Comparison of ENCODE assay signal across 1 cellular context in the genomic region with DNA sequence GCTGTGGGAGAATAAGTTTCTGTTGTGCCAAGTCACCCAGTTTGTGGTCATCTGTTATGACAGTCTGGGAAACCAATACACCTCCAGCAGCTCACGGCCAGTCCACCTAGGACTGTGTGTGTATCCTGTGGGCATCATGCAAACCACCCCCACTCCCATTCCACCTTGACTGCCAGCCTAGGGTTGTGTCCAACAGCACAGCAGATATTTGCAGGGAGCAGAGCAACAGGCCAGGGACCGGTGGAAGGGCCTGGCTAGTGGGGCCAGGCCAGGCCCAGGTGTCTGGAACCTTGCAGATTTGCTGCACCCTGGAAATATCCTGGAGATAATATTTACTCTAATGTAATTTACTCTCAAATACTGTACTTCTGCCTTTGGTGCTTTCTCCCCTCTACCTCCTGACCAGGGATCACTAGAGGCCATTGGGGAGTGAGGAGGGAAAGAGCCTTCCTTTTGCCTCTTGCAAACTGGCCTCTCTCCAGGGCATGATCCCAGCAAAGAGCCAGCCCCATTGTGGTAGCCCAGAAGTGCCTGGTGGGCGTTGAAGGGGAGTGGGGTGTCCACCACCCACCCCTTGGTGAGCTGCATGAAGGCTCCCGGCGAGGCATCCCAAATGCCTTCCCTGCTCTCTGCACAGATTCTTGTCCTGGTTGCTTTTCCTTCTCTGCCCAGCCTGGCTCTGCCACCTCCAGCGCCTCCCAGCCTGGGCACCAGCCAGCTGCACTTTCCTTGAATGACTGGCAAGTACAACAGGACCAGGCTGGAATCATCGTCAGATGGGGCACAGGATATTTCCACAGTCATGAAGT.
TF ChIP-seq lines count a peak whose summit lies in the region.

No MANE protein-coding gene starts in this region.

TF ChIP-seq in H1, 55 proteins besides CTCF, POLR2A, EP300 and RAD21 (continued from another document):
- TF ChIP-seq EZH2 (IDR thresholded peaks at IDR 0.05; ENCODE audit: low read depth, low read length, severe bottlenecking) (no peak), RBBP5 (IDR thresholded peaks at IDR 0.05; ENCODE audit: borderline replicate concordance, low read depth, low read length) (no peak), YY1 (IDR thresholded peaks at IDR 0.05; ENCODE audit: low read depth, low read length) (no peak), TEAD4 (IDR thresholded peaks at IDR 0.05; ENCODE audit: low read depth, low read length) (no peak), SIRT6 (IDR thresholded peaks at IDR 0.05; ENCODE audit: low read length) (no peak), RNF2 (IDR thresholded peaks at IDR 0.05; ENCODE audit: borderline replicate concordance, low read depth, low read length, missing control alignments, poor library complexity, severe bottlenecking) (no peak), POU5F1 (IDR thresholded peaks at IDR 0.05; ENCODE audit: low read depth, low read length) (no peak), CBX8 (IDR thresholded peaks at IDR 0.05; ENCODE audit: borderline replicate concordance, low read depth, low read length) (no peak), GABPA (IDR thresholded peaks at IDR 0.05; ENCODE audit: borderline replicate concordance, insufficient read depth, low read length) (no peak)
